14 cellular contexts compared by ENCODE assay signal in the genomic region with DNA sequence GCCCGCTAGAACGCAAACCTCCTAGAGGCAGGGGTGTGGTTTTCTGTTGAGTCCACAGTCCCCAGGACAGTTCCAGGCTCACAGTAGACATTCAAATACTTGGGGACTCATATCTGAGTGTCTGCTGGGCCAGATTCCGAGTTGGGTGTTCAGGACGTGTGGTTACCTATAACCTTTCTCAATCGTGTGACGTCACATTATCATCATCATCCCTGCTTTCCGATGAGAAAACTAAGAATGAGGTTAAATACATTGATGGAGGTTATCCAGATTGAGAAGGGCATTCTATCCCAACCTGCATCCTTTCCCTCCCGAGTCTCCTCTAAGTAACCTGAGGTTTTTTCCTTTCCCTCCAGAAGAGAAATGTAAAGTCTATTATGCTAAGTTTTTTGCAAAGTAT.
DNase-seq lines count a peak whose midpoint lies in the region; ATAC-seq and TF ChIP-seq lines count a peak whose summit lies in the region.
"Had no signal": no experiment of that assay in that cellular context is flagged by ENCODE, and none has a peak within 500 bp of the region (broad histone marks: within the 10 kb centered on the region; RNA-seq: fewer than 3 reads in every experiment).

No MANE protein-coding gene starts in this region.

- intact Hi-C loops in left colon (cut with DNase I, micrococcal nuclease), result loop anchor here in 1 of 2 donors (10.0 kb wide), 1 partner anchor 436 kb away; no protein-coding TSS in a partner anchor

- ATAC-seq in left colon (peak; percentile 19), GM19452 (IDR thresholded peaks at IDR 0.05; ENCODE audit: unreplicated experiment) (no peak), GM21447 (IDR thresholded peaks at IDR 0.05; ENCODE audit: unreplicated experiment) (no peak)
- ATAC-seq: HCT116 had no signal

- DNase-seq in activated T-cell treated with anti-CD3 and anti-CD28 coated beads, Interleukin-2, amount 50 U/mL, for 1 hour, result peak; percentile 8
- DNase-seq in activated T-cell treated with anti-CD3 and anti-CD28 coated beads for 4 hours, result no peak
- no peak for DNase-seq in left colon
- no peak for DNase-seq in stimulated activated CD4-positive, alpha-beta T cell treated with anti-CD3 and anti-CD28 coated beads, Interleukin-2, amount 100 ng/mL, for 24 hours
- DNase-seq: CD4-positive, CD25-positive, alpha-beta regulatory T cell; GF-D8; IMR-90 had no signal

- no peak for TF ChIP-seq CTCF in VCaP (conservative IDR thresholded peaks at IDR 0.05)

- H3K27ac ChIP-seq in VCaP, result peak overlapping the region; percentile 78
- H3K27ac ChIP-seq: 22Rv1, BLaER1, HL-60 had no signal
